8 cellular contexts compared by ENCODE assay signal in the genomic region with DNA sequence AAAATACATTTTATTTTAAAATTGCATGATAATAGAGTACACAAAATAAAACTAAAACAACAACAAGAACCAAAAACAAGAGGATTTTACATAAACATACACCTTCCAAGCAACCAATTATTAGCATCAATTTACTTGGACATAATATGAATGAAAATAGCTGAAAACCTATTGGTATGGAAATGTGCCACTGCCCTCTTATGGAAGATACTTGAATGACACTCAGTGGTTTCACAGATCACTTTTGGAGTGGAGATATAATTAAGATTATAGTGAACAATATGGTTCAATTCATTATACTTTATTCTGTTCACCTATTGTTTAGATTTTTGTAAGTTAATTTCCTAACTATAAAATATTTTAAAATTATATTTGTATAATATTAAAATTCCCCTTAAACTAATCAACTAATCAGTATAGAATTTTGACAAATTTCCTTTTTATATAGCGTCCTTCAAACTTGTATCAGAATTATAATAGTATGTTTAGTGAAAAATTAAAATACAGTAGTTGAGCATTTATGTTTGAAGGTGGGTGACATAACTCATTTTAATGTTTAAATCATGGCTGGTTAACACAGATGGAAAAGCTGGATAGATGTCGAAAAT.
A peak's percentile ranks its signal among the peaks of the same experiment; 100 is the strongest.
DNase-seq lines count a peak whose midpoint lies in the region; ATAC-seq lines count a peak whose summit lies in the region.

No MANE protein-coding gene starts in this region.

- ATAC-seq in GM19351 (IDR thresholded peaks at IDR 0.05; ENCODE audit: unreplicated experiment) (peak; percentile 85), HG03378 (IDR thresholded peaks at IDR 0.05; ENCODE audit: unreplicated experiment) (peak; percentile 89), GM21737 (IDR thresholded peaks at IDR 0.05; ENCODE audit: unreplicated experiment) (no peak)

- DNase-seq in COR-L47 (lab: John Stamatoyannopoulos, UW): peak; percentile 54
- peak; percentile 85 for DNase-seq in NCI-H69 (lab: John Stamatoyannopoulos, UW)
- DNase-seq in cerebellar cortex (ENCODE audit: low spot score): peak; percentile 45
- peak; percentile 33 for DNase-seq in midbrain (lab: John Stamatoyannopoulos, UW)
- DNase-seq in retina: no peak
